In genomic region chr5:168131519-168131918, GRCh38 we compare ENCODE assay signal across 22 cellular contexts.
A peak's percentile ranks its signal among the peaks of the same experiment; 100 is the strongest.
DNase-seq lines count a peak whose midpoint lies in the region; ATAC-seq lines count a peak whose summit lies in the region.
"Had no signal": no experiment of that assay in that cellular context is flagged by ENCODE, and none has a peak within 500 bp of the region (broad histone marks: within the 10 kb centered on the region; RNA-seq: fewer than 3 reads in every experiment).

No MANE protein-coding gene starts in this region.

- ATAC-seq in HG03045 (IDR thresholded peaks at IDR 0.05; ENCODE audit: unreplicated experiment) = no peak
- ATAC-seq: A549, GM12878, GM23338, HCT116 had no signal

- H3K27me3 ChIP-seq in SJSA1 (replicated peaks) = no peaks in the 10 kb centered on the region
- H3K27me3 ChIP-seq: BE2C; BLaER1 treated with 17β-estradiol and CSF1 and Interleukin-3, amounts not matched to agents 10 nM and 100 nM had no signal

- H3K4me3 ChIP-seq in SJSA1 = no peak overlapping the region
- H3K4me3 ChIP-seq: A549; BLaER1 treated with 17β-estradiol and CSF1 and Interleukin-3, amounts not matched to agents 10 nM and 100 nM; GM12878; GM23338 had no signal

- H3K36me3 ChIP-seq in SJSA1 = peaks cover 5% of the 10 kb centered on the region; the same call in 1 of the 2 replicates
- H3K36me3 ChIP-seq: BE2C had no signal

- peaks cover 40% of the 10 kb centered on the region for H3K4me1 ChIP-seq in SJSA1 (replicated peaks)
- H3K4me1 ChIP-seq: A549; BE2C; BLaER1 treated with 17β-estradiol and CSF1 and Interleukin-3, amounts not matched to agents 10 nM and 100 nM had no signal

- H3K27ac ChIP-seq in SJSA1 = peak overlapping the region; percentile 19
- H3K27ac ChIP-seq: A549; BLaER1 treated with 17β-estradiol and CSF1 and Interleukin-3, amounts not matched to agents 10 nM and 100 nM had no signal

- DNase-seq in SJSA1 (ENCODE audit: low read depth in 1 of 2, low spot score in 2 of 2) = no peak
- peak; percentile 2 for DNase-seq in myocyte (ENCODE audit: low read depth)
- peak; percentile 60 for DNase-seq in retina
- no peak for DNase-seq in iPS-NIHi7 (ENCODE audit: extremely low spot score)
- no peak for DNase-seq in NCI-H226
- no peak for DNase-seq in UCSD-AML1 (lab: John Stamatoyannopoulos, UW; ENCODE audit: unreplicated experiment)
- DNase-seq: 8988T; ACHN; AML-193; BE2C; CD4-positive, alpha-beta T cell; CD8-positive, alpha-beta memory T cell; DMS 273 treated with DMSO at 0.1 percent for 48 hours; DMS79; GDM1; H9 had no signal

- no peaks in the 10 kb centered on the region for H3K9me3 ChIP-seq in SJSA1 (replicated peaks)
- H3K9me3 ChIP-seq: A549; BE2C; BLaER1 treated with 17β-estradiol and CSF1 and Interleukin-3, amounts not matched to agents 10 nM and 100 nM had no signal

Comparison
In these comparisons a context has a peak if more than half of its experiments do, and no peak if none do; other contexts are left out.
1. DNase-seq: peak in myocyte (single experiment) and retina (single experiment); none in SJSA1 (0 of 2), iPS-NIHi7 (single experiment), NCI-H226 (single experiment) and UCSD-AML1 (single experiment).